ENCODE assay signal across 19 cellular contexts in the genomic region with DNA sequence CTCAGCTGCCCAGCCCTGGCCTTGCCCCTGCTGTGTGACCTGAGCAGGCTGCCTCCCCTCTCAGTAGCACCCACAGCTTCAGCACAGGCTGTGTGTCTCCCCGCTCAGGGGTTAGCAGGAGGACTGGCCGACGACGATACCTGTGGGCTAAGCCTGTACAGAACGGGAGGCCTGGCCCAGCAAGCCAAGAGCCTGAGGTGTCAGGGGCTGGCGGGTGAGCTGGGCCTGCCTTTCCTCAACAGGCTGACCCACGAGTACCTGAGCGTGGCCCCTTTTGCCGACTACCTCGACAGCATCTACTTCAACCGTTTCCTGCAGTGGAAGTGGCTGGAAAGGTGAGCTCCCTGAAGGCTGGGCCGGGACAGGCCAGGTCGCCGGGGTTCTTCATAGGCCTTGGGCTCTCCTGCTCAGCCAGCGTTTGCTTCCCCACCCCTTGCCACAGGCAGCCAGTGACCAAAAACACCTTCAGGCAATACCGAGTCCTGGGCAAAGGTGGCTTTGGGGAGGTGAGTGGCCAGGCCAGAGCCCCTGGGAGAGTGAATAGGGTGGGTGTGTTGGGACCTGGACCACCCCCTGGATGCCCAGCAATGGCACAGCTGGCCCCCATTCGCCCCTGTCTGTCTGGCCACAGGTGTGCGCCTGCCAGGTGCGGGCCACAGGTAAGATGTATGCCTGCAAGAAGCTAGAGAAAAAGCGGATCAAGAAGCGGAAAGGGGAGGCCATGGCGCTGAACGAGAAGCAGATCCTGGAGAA. TPM values are rescaled to one million over a fixed set of nuclear protein-coding genes. Genes with fewer than 3 reads are reported as not detected.
DNase-seq lines count a peak whose midpoint lies in the region; ATAC-seq and TF ChIP-seq lines count a peak whose summit lies in the region.
"Had no signal": no experiment of that assay in that cellular context is flagged by ENCODE, and none has a peak within 500 bp of the region (broad histone marks: within the 10 kb centered on the region; RNA-seq: fewer than 3 reads in every experiment).

No MANE protein-coding gene starts in this region.

- intact Hi-C loops in CD4-positive, alpha-beta memory T cell (cut with micrococcal nuclease) = no loop called here

- no peaks in the 10 kb centered on the region for H3K9me3 ChIP-seq in BLaER1 treated with 17β-estradiol and CSF1 and Interleukin-3, amounts not matched to agents 10 nM and 100 nM (replicated peaks in 1 of 11)
- H3K9me3 ChIP-seq in CD4-positive, alpha-beta memory T cell (ENCODE audit: control insufficient read depth in 1 of 2, low read length in 2 of 2) = no peaks in the 10 kb centered on the region

- peaks cover 59 to 73% of the 10 kb centered on the region in 2 donors for H3K36me3 Mint-ChIP-seq in CD4-positive, alpha-beta memory T cell
- peaks cover 89% of the 10 kb centered on the region for H3K36me3 Mint-ChIP-seq in activated CD8-positive, alpha-beta T cell treated with anti-CD3 and anti-CD28 coated beads, Interleukin-2, amount 10 ng/mL, durations not matched to agents 7 days and 5 days (ENCODE audit: low read depth)
- peaks cover 0 to 8% of the 10 kb centered on the region in 2 donors for H3K36me3 Mint-ChIP-seq in naive B cell

- H3K4me2 ChIP-seq in BLaER1 treated with 17β-estradiol and CSF1 and Interleukin-3, amounts not matched to agents 10 nM and 100 nM = peak overlapping the region; percentile 95 to 99 (median 98)

- H3K27me3 ChIP-seq in BLaER1 treated with 17β-estradiol and CSF1 and Interleukin-3, amounts not matched to agents 10 nM and 100 nM = no peaks in the 10 kb centered on the region
- no peaks in the 10 kb centered on the region for H3K27me3 ChIP-seq in CD4-positive, alpha-beta memory T cell (ENCODE audit: insufficient read depth, low read length)

- peak overlapping the region; percentile 62 to 99 (median 99) for H3K9ac ChIP-seq in BLaER1 treated with 17β-estradiol and CSF1 and Interleukin-3, amounts not matched to agents 10 nM and 100 nM

- H3K9me3 Mint-ChIP-seq in CD4-positive, alpha-beta memory T cell = peaks cover 0 to 1% (median 0%) of the 10 kb centered on the region in 8 donors
- no peaks in the 10 kb centered on the region for H3K9me3 Mint-ChIP-seq in activated CD8-positive, alpha-beta T cell treated with anti-CD3 and anti-CD28 coated beads, Interleukin-2, amount 10 ng/mL, durations not matched to agents 7 days and 5 days (ENCODE audit: insufficient read depth)
- no peaks in the 10 kb centered on the region for H3K9me3 Mint-ChIP-seq in naive B cell

- peak overlapping the region; percentile 56 to 99 (median 99); a peak in 21 of 22 replicates for H3K27ac ChIP-seq in BLaER1 treated with 17β-estradiol and CSF1 and Interleukin-3, amounts not matched to agents 10 nM and 100 nM
- peak overlapping the region; percentile 87 for H3K27ac ChIP-seq in CD4-positive, alpha-beta memory T cell (ENCODE audit: low read depth, low read length)
- H3K27ac ChIP-seq: C4-2B had no signal

- peaks cover 38 to 97% (median 63%) of the 10 kb centered on the region in 4 donors for H3K4me1 Mint-ChIP-seq in CD4-positive, alpha-beta memory T cell
- peaks cover 85% of the 10 kb centered on the region for H3K4me1 Mint-ChIP-seq in activated CD8-positive, alpha-beta T cell treated with anti-CD3 and anti-CD28 coated beads, Interleukin-2, amount 10 ng/mL, durations not matched to agents 7 days and 5 days (ENCODE audit: low read depth)
- H3K4me1 Mint-ChIP-seq in naive B cell = peaks cover 40 to 61% (median 60%) of the 10 kb centered on the region in 3 donors

- TF ChIP-seq CTCF in GM10266 (IDR thresholded peaks at IDR 0.05; ENCODE audit: control insufficient read depth, insufficient read depth, low read depth, missing control alignments) = no peak

- H4K20me1 ChIP-seq in BLaER1 treated with 17β-estradiol and CSF1 and Interleukin-3, amounts not matched to agents 10 nM and 100 nM = peaks cover 0 to 60% (median 20%) of the 10 kb centered on the region in 11 experiments; a peak in 15 of 22 replicates

- peak overlapping the region in 8 of 10 experiments; percentile 30 to 99 (median 56); a peak in 14 of 20 replicates for H3K4me3 ChIP-seq in BLaER1 treated with 17β-estradiol and CSF1 and Interleukin-3, amounts not matched to agents 10 nM and 100 nM
- H3K4me3 ChIP-seq in CD4-positive, alpha-beta memory T cell (ENCODE audit: low read length in 2 of 2) = peak overlapping the region in 1 of 2 donors; percentile 87

- peaks cover 64 to 80% (median 68%) of the 10 kb centered on the region in 10 experiments for H3K4me1 ChIP-seq in BLaER1 treated with 17β-estradiol and CSF1 and Interleukin-3, amounts not matched to agents 10 nM and 100 nM
- H3K4me1 ChIP-seq in CD4-positive, alpha-beta memory T cell (ENCODE audit: insufficient read depth, low read length) = peaks cover 98% of the 10 kb centered on the region

- H3K4me3 Mint-ChIP-seq in CD4-positive, alpha-beta memory T cell = peak overlapping the region; percentile 20 to 72 (median 60)
- peak overlapping the region; percentile 97 for H3K4me3 Mint-ChIP-seq in activated CD8-positive, alpha-beta T cell treated with anti-CD3 and anti-CD28 coated beads, Interleukin-2, amount 10 ng/mL, durations not matched to agents 7 days and 5 days
- peak overlapping the region in 4 of 8 donors; percentile 43 to 83 (median 72) for H3K4me3 Mint-ChIP-seq in naive B cell

- DNase-seq in CD4-positive, alpha-beta memory T cell = no peak
- DNase-seq in activated CD8-positive, alpha-beta T cell treated with anti-CD3 and anti-CD28 coated beads, Interleukin-2, amount 10 ng/mL, durations not matched to agents 7 days and 5 days = no peak
- no peak for DNase-seq in naive B cell
- DNase-seq in NCI-H345 treated with DMSO at 0.1 percent for 48 hours (lab: John Stamatoyannopoulos, UW; ENCODE audit: unreplicated experiment) = no peak
- DNase-seq in A172 (ENCODE audit: low spot score) = no peak
- no peak for DNase-seq in GM10266 (ENCODE audit: extremely low spot score)
- DNase-seq: activated CD4-positive, alpha-beta T cell treated with anti-CD3 and anti-CD28 coated beads, Interleukin-2, amount 50 U/mL, for 48 hours; central memory CD4-positive, alpha-beta T cell; H7; mesenchymal stem cell; NCI-H2227 treated with DMSO at 0.1 percent for 48 hours; SHP77; stimulated activated naive CD4-positive, alpha-beta T cell had no signal

- POLR2A ChIA-PET in CD4-positive, alpha-beta memory T cell (lab: Charles Lee; ENCODE audit: partially characterized antibody) = interaction anchor here (1.2 to 14.3 kb wide), 12 partner anchors 9 to 72 kb away, joined by 3 to 1171 read pairs (median 6); a partner anchor contains a TSS
- POLR2A ChIA-PET in activated CD8-positive, alpha-beta T cell treated with anti-CD3 and anti-CD28 coated beads, Interleukin-2, amount 10 ng/mL, durations not matched to agents 7 days and 5 days (lab: Charles Lee) = interaction anchor here (0.5 to 10.3 kb wide), 3 partner anchors 14 to 901 kb away, joined by 3 to 245 read pairs (median 3); a partner anchor contains a TSS

- H3K36me3 ChIP-seq in BLaER1 treated with 17β-estradiol and CSF1 and Interleukin-3, amounts not matched to agents 10 nM and 100 nM = peaks cover 59 to 84% (median 70%) of the 10 kb centered on the region in 11 experiments
- peaks cover 75% of the 10 kb centered on the region for H3K36me3 ChIP-seq in CD4-positive, alpha-beta memory T cell (ENCODE audit: insufficient read depth, low read length)

- CTCF ChIA-PET in CD4-positive, alpha-beta memory T cell (lab: Charles Lee; ENCODE audit: partially characterized antibody) = interaction anchor here (7.6 to 14.2 kb wide), 4 partner anchors 12 to 43 kb away, joined by 55 to 307 read pairs (median 109); a partner anchor contains a TSS
- CTCF ChIA-PET in activated CD8-positive, alpha-beta T cell treated with anti-CD3 and anti-CD28 coated beads, Interleukin-2, amount 10 ng/mL, durations not matched to agents 7 days and 5 days (lab: Charles Lee) = interaction anchor here (0.9 to 14.1 kb wide), 8 partner anchors 8 to 114 kb away, joined by 3 to 252 read pairs (median 12); a partner anchor contains a TSS

- no peak for ATAC-seq in activated CD8-positive, alpha-beta T cell treated with anti-CD3 and anti-CD28 coated beads, Interleukin-2, amount 10 ng/mL, durations not matched to agents 7 days and 5 days
- ATAC-seq in naive B cell (ENCODE audit: low read depth in 2 of 2) = no peak

- H3K27ac Mint-ChIP-seq in CD4-positive, alpha-beta memory T cell = peak overlapping the region; percentile 64 to 96 (median 74)
- peak overlapping the region; percentile 82 for H3K27ac Mint-ChIP-seq in activated CD8-positive, alpha-beta T cell treated with anti-CD3 and anti-CD28 coated beads, Interleukin-2, amount 10 ng/mL, durations not matched to agents 7 days and 5 days
- peak overlapping the region in 5 of 6 donors; percentile 68 to 99 (median 84) for H3K27ac Mint-ChIP-seq in naive B cell

- no peaks in the 10 kb centered on the region for H3K27me3 Mint-ChIP-seq in CD4-positive, alpha-beta memory T cell
- H3K27me3 Mint-ChIP-seq in activated CD8-positive, alpha-beta T cell treated with anti-CD3 and anti-CD28 coated beads, Interleukin-2, amount 10 ng/mL, durations not matched to agents 7 days and 5 days (ENCODE audit: low read depth) = no peaks in the 10 kb centered on the region
- H3K27me3 Mint-ChIP-seq in naive B cell = no peaks in the 10 kb centered on the region

RNA-seq across cellular contexts. Expression of a gene that starts 6.6 kb away (rescaled TPM):
- total RNA-seq in CD4-positive, alpha-beta memory T cell = 100 to 1,000 TPM; 189 to 191 TPM
- 100 to 1,000 TPM in 1 of 2 donors, 10 to 100 TPM in 1; 72.4 to 203 TPM for polyA plus RNA-seq in CD4-positive, alpha-beta memory T cell
- total RNA-seq in activated CD8-positive, alpha-beta T cell treated with anti-CD3 and anti-CD28 coated beads, Interleukin-2, amount 10 ng/mL, durations not matched to agents 7 days and 5 days = 100 to 1,000 TPM; 206 to 213 TPM
- 100 to 1,000 TPM in 2 of 6 donors, 10 to 100 TPM in 4; 66.5 to 178 (median 98.1) TPM for polyA plus RNA-seq in naive B cell (ENCODE audit: low read depth in 6 of 6)
- total RNA-seq in A172 (2014; rRNA removed; shearing (Covaris generic)) = 59.3 and 67.6 TPM in 2 replicates

RNA-seq across cellular contexts. Expression of a gene that starts 13.5 kb away (rescaled TPM):
- 1 to 10 TPM; 5.2 to 7.2 TPM for total RNA-seq in CD4-positive, alpha-beta memory T cell
- 10 to 100 TPM; 14.3 to 17.8 TPM for polyA plus RNA-seq in CD4-positive, alpha-beta memory T cell
- 10 to 100 TPM in 1 of 2 experiments, 1 to 10 TPM in 1; 9.8 to 11.6 TPM for total RNA-seq in activated CD8-positive, alpha-beta T cell treated with anti-CD3 and anti-CD28 coated beads, Interleukin-2, amount 10 ng/mL, durations not matched to agents 7 days and 5 days
- polyA plus RNA-seq in naive B cell (ENCODE audit: low read depth in 6 of 6) = 10 to 100 TPM; 16.2 to 39.5 (median 25.7) TPM
- 58.8 and 72.4 TPM in 2 replicates for total RNA-seq in A172 (2014; rRNA removed; shearing (Covaris generic))

RNA-seq across cellular contexts. Expression of a gene that starts 23.7 kb away (rescaled TPM):
- total RNA-seq in CD4-positive, alpha-beta memory T cell = not detected
- 1 to 10 TPM; 2.0 to 2.4 TPM for polyA plus RNA-seq in CD4-positive, alpha-beta memory T cell
- total RNA-seq in activated CD8-positive, alpha-beta T cell treated with anti-CD3 and anti-CD28 coated beads, Interleukin-2, amount 10 ng/mL, durations not matched to agents 7 days and 5 days = 1 to 10 TPM; 3.2 to 3.5 TPM
- 1 to 10 TPM in 1 of 6 donors, under 1 TPM in 2, not detected in 3; 0.56 to 1.4 (median 0.57) TPM for polyA plus RNA-seq in naive B cell (ENCODE audit: low read depth in 6 of 6)
- total RNA-seq in A172 (2014; rRNA removed; shearing (Covaris generic)) = 5.6 and 11.3 TPM in 2 replicates
- total RNA-seq: skeletal muscle tissue had no signal

RNA-seq across cellular contexts. Expression of a gene that starts 32.6 kb away (rescaled TPM):
- not detected for total RNA-seq in CD4-positive, alpha-beta memory T cell
- polyA plus RNA-seq in CD4-positive, alpha-beta memory T cell = not detected
- total RNA-seq in activated CD8-positive, alpha-beta T cell treated with anti-CD3 and anti-CD28 coated beads, Interleukin-2, amount 10 ng/mL, durations not matched to agents 7 days and 5 days = not detected
- polyA plus RNA-seq in naive B cell (ENCODE audit: low read depth in 6 of 6) = not detected
- not detected in 2 replicates for total RNA-seq in A172 (2014; rRNA removed; shearing (Covaris generic))
- total RNA-seq: Daoy, H7, osteocyte, skeletal muscle tissue had no signal
- polyA plus RNA-seq: adipose tissue had no signal

RNA-seq across cellular contexts. Expression of a gene that starts 40.4 kb away (rescaled TPM):
- total RNA-seq in CD4-positive, alpha-beta memory T cell = 1 to 10 TPM in 1 of 2 experiments, under 1 TPM in 1; 0.99 to 1.2 TPM
- under 1 TPM in 1 of 2 donors, not detected in 1; 0.49 TPM for polyA plus RNA-seq in CD4-positive, alpha-beta memory T cell
- total RNA-seq in activated CD8-positive, alpha-beta T cell treated with anti-CD3 and anti-CD28 coated beads, Interleukin-2, amount 10 ng/mL, durations not matched to agents 7 days and 5 days = 100 to 1,000 TPM in 1 of 2 experiments, 10 to 100 TPM in 1; 92.9 to 104 TPM
- polyA plus RNA-seq in naive B cell (ENCODE audit: low read depth in 6 of 6) = 1 to 10 TPM in 1 of 6 donors, under 1 TPM in 3, not detected in 2; 0.31 to 1.9 (median 0.65) TPM
- 343 and 354 TPM in 2 replicates for total RNA-seq in A172 (2014; rRNA removed; shearing (Covaris generic))
